10 cellular contexts compared by ENCODE assay signal in genomic region chr16:83899978-83900377, GRCh38. TPM values are rescaled to one million over a fixed set of nuclear protein-coding genes. Genes with fewer than 3 reads are reported as not detected.
DNase-seq lines count a peak whose midpoint lies in the region; ATAC-seq and TF ChIP-seq lines count a peak whose summit lies in the region.
"Had no signal": no experiment of that assay in that cellular context is flagged by ENCODE, and none has a peak within 500 bp of the region (broad histone marks: within the 10 kb centered on the region; RNA-seq: fewer than 3 reads in every experiment).

No MANE protein-coding gene starts in this region.

- H3K4me1 ChIP-seq in ACC112 (ENCODE audit: control insufficient read depth, insufficient read depth, low read length, unreplicated experiment) (peaks cover 20% of the 10 kb centered on the region), muscle layer of duodenum (ENCODE audit: control insufficient read depth in 1 of 2, insufficient read depth in 2 of 2, low read length in 2 of 2) (peaks cover 6 to 52% of the 10 kb centered on the region in 2 donors)

- CTCF ChIA-PET in RWPE1 (lab: Yijun Ruan, JAX): no interaction called here

- POLR2A ChIA-PET in RWPE1 (lab: Yijun Ruan, JAX; ENCODE audit: low non-redundant PET): no interaction called here

- H2AFZ ChIP-seq in ACC112 (ENCODE audit: low read length, unreplicated experiment): no peak overlapping the region

- H3K79me2 ChIP-seq in ACC112 (ENCODE audit: control insufficient read depth, insufficient read depth, low read length, unreplicated experiment): peaks cover 6% of the 10 kb centered on the region

- H3K27me3 ChIP-seq in ACC112 (ENCODE audit: insufficient read depth, low read length) (0 out of 2 replicates have a peak, but pooled peaks cover 3% of the 10 kb centered on the region), muscle layer of duodenum (ENCODE audit: low read depth, low read length) (no peaks in the 10 kb centered on the region)

- no peaks in the 10 kb centered on the region for H3K9me3 ChIP-seq in muscle layer of duodenum (ENCODE audit: control insufficient read depth in 1 of 2, low read length in 2 of 2)

- H3K36me3 ChIP-seq in ACC112 (ENCODE audit: insufficient read depth, low read length) (no peaks in the 10 kb centered on the region), muscle layer of duodenum (ENCODE audit: control insufficient read depth in 1 of 2, insufficient read depth in 2 of 2, low read length in 2 of 2) (no peaks in the 10 kb centered on the region)

- ATAC-seq in HG03460 (IDR thresholded peaks at IDR 0.05; ENCODE audit: unreplicated experiment): no peak

- no peak for TF ChIP-seq CTCF in choroid plexus epithelial cell (conservative IDR thresholded peaks at IDR 0.05; ENCODE audit: low read depth, low read length)
- TF ChIP-seq CTCF in RWPE1 (conservative IDR thresholded peaks at IDR 0.05; ENCODE audit: low read depth): no peak

- H3K4me3 ChIP-seq in ACC112 (ENCODE audit: low read depth, low read length) (peak overlapping the region; percentile 86), choroid plexus epithelial cell (ENCODE audit: low read depth, low read length) (peak overlapping the region; percentile 68), muscle layer of duodenum (ENCODE audit: low read depth in 1 of 2, low read length in 2 of 2) (peak overlapping the region; percentile 81 to 83)
- H3K4me3 ChIP-seq in Jurkat, Clone E6-1 (ENCODE audit: low read length): peak overlapping the region; percentile 70

- no peak for DNase-seq in Jurkat, Clone E6-1 (ENCODE audit: low read depth, low spot score)
- DNase-seq in choroid plexus epithelial cell (ENCODE audit: low read depth) (no peak), NCI-H146 (lab: John Stamatoyannopoulos, UW) (no peak), RWPE1 (ENCODE audit: low spot score) (no peak), pons (ENCODE audit: low spot score) (no peak)
- DNase-seq: effector CD8-positive, alpha-beta T cell; NCI-H187 had no signal

- H3K27ac ChIP-seq in ACC112 (ENCODE audit: low read depth, low read length) (no peak overlapping the region), muscle layer of duodenum (ENCODE audit: low read length) (peak overlapping the region; percentile 36), RWPE1 (no peak overlapping the region; the same call in 1 of the 2 replicates)

RNA-seq across cellular contexts. Expression of gene MLYCD, which starts 1.1 kb away (rescaled TPM):
- 3.2 TPM for polyA plus RNA-seq in Jurkat, Clone E6-1 (2012; ENCODE audit: insufficient read depth, insufficient read length)

RNA-seq across cellular contexts. Expression of gene OSGIN1, which starts 53.1 kb away (rescaled TPM):
- 2.5 TPM for polyA plus RNA-seq in Jurkat, Clone E6-1 (2012; ENCODE audit: insufficient read depth, insufficient read length)
